23 cellular contexts compared by ENCODE assay signal in the genomic region with DNA sequence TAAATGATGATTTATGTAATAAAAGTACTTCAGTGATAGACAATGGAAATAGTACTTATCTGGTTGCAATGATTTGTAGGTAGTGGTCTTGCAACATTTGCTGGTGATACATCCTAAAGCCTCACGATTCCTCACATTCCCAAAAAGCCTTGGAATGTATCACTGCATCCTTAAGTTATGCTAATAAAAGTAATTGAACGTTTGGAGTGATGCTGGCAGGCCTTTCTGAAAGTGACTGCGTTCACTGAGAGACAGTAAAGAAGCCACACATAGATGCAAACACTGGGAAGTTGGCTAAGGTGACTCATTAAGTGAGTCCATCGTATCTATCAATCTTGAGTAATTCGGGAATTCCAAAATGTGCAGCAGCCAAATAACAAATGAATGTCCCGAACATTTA.
A peak's percentile ranks its signal among the peaks of the same experiment; 100 is the strongest.
DNase-seq lines count a peak whose midpoint lies in the region; ATAC-seq, FAIRE-seq and TF ChIP-seq lines count a peak whose summit lies in the region.
"Had no signal": no experiment of that assay in that cellular context is flagged by ENCODE, and none has a peak within 500 bp of the region (broad histone marks: within the 10 kb centered on the region; RNA-seq: fewer than 3 reads in every experiment).

No MANE protein-coding gene starts in this region.

- H3K4me3 ChIP-seq in BJ (ENCODE audit: low read depth, low read length): no peak overlapping the region
- H3K4me3 ChIP-seq in stomach: no peak overlapping the region
- H3K4me3 ChIP-seq: hepatocyte, Peyer's patch had no signal

- H3K27ac ChIP-seq in stomach: no peak overlapping the region
- H3K27ac ChIP-seq: hepatocyte, Peyer's patch had no signal

- ATAC-seq in memory B cell (ENCODE audit: low read depth): no peak

- no peak for TF ChIP-seq CTCF in BJ (IDR thresholded peaks at IDR 0.05; ENCODE audit: insufficient read depth, low read depth, low read length)
- TF ChIP-seq CTCF in stomach (IDR thresholded peaks at IDR 0.05): no peak

- DNase-seq in BJ (ENCODE audit: low read depth) (peak; percentile 93), HS-27A (ENCODE audit: low read depth) (peak; percentile 65), astrocyte of the hippocampus (ENCODE audit: low read depth, low spot score) (peak; percentile 27), memory B cell (ENCODE audit: low spot score in 2 of 2) (no peak), GM12892 (ENCODE audit: insufficient read length) (no peak), RKO (ENCODE audit: low spot score) (no peak), stomach (no peak)
- no peak for DNase-seq in activated CD4-positive, alpha-beta T cell treated with anti-CD3 and anti-CD28 coated beads for 4 hours
- DNase-seq: activated CD4-positive, alpha-beta T cell treated with anti-CD3 and anti-CD28 coated beads, Interleukin-2, amount 50 U/mL, for 48 hours; activated effector memory CD4-positive, alpha-beta T cell treated with anti-CD3 and anti-CD28 coated beads, Interleukin-2, amount 50 U/mL, for 16 hours; activated T-cell treated with anti-CD3 and anti-CD28 coated beads for 4 hours; CD4-positive, alpha-beta memory T cell; NCI-H1092; NCI-H1930; NK-92 treated with Interleukin-12 subunit alpha and Interleukin-12 subunit beta, amount 100 ng/mL, for 24 hours; Peyer's patch had no signal

- H3K27me3 ChIP-seq in BJ (ENCODE audit: control insufficient read depth, insufficient read depth, low read length): no peaks in the 10 kb centered on the region
- no peaks in the 10 kb centered on the region for H3K27me3 ChIP-seq in stomach
- H3K27me3 ChIP-seq: hepatocyte, Peyer's patch had no signal

- no peaks in the 10 kb centered on the region for H3K9me3 Mint-ChIP-seq in memory B cell
- H3K9me3 Mint-ChIP-seq: CD4-positive, alpha-beta memory T cell; dendritic cell treated with granulocyte-macrophage colony-stimulating factor and Interleukin-4, amounts not matched to agents 40 ng/mL and 50 ng/mL, for 4 days; neural crest cell; T-helper 2 cell treated with Interferon-gamma antibody and Interleukin-4, amounts not matched to agents 5 μg/mL and 100 μg/mL, for 36 hours had no signal

- no peak for FAIRE-seq in GM12892 (lab: Jason Lieb, UNC)
- FAIRE-seq: bronchial epithelial cell, endometrium, GM12891 had no signal

- no peaks in the 10 kb centered on the region for H3K36me3 ChIP-seq in BJ (ENCODE audit: control insufficient read depth, insufficient read depth, low read length)
- H3K36me3 ChIP-seq in stomach: no peaks in the 10 kb centered on the region
- H3K36me3 ChIP-seq: Peyer's patch had no signal

- intact Hi-C loops in stomach (cut with DNase I; ENCODE audit: low total_unique reads): no loop called here

- POLR2A ChIA-PET in BJ (lab: Charles Lee): interaction anchor here (0.6 kb wide), 1 partner anchor 1852 kb away, joined by 4 read pairs; no protein-coding TSS in a partner anchor

- no peaks in the 10 kb centered on the region for H3K27me3 Mint-ChIP-seq in memory B cell
- H3K27me3 Mint-ChIP-seq: CD4-positive, alpha-beta memory T cell; dendritic cell treated with granulocyte-macrophage colony-stimulating factor and Interleukin-4, amounts not matched to agents 40 ng/mL and 50 ng/mL, for 4 days had no signal

- H3K4me1 Mint-ChIP-seq in memory B cell: peaks cover 2% of the 10 kb centered on the region

- H3K9me3 ChIP-seq in stomach: no peaks in the 10 kb centered on the region
- H3K9me3 ChIP-seq: Peyer's patch had no signal

- TF ChIP-seq POLR2A in GM12892 (IDR thresholded peaks at IDR 0.05; ENCODE audit: low read depth, low read length): no peak
- TF ChIP-seq POLR2A in stomach (IDR thresholded peaks at IDR 0.05): no peak

- 84 to 88% (median 86%) methylated on average over 6 of the region's 6 CpGs for WGBS in stomach, 5 donors

- peaks cover 0 to 21% (median 0%) of the 10 kb centered on the region in 4 donors for H3K4me1 ChIP-seq in stomach
- H3K4me1 ChIP-seq: Peyer's patch had no signal

- CTCF ChIA-PET in BJ (lab: Yijun Ruan, JAX): no interaction called here

- no peak for TF ChIP-seq EP300 in stomach (IDR thresholded peaks at IDR 0.05)

- peak overlapping the region; percentile 28 for H3K27ac Mint-ChIP-seq in memory B cell
- H3K27ac Mint-ChIP-seq: CD4-positive, alpha-beta memory T cell; dendritic cell treated with granulocyte-macrophage colony-stimulating factor and Interleukin-4, amounts not matched to agents 40 ng/mL and 50 ng/mL, for 4 days; T-helper 2 cell treated with Interferon-gamma antibody and Interleukin-4, amounts not matched to agents 5 μg/mL and 100 μg/mL, for 36 hours had no signal

- H3K4me3 Mint-ChIP-seq in memory B cell: no peak overlapping the region
- H3K4me3 Mint-ChIP-seq: CD4-positive, alpha-beta memory T cell; dendritic cell treated with granulocyte-macrophage colony-stimulating factor and Interleukin-4, amounts not matched to agents 40 ng/mL and 50 ng/mL, for 4 days; neural crest cell; T-helper 2 cell treated with Interferon-gamma antibody and Interleukin-4, amounts not matched to agents 5 μg/mL and 100 μg/mL, for 36 hours had no signal

- H3K36me3 Mint-ChIP-seq in memory B cell: peaks cover 13% of the 10 kb centered on the region

Comparison
In these comparisons a context has a peak if more than half of its experiments do, and no peak if none do; other contexts are left out.
1. DNase-seq: peak in BJ (single experiment), HS-27A (single experiment) and astrocyte of the hippocampus (single experiment); none in memory B cell (0 of 2), GM12892 (single experiment), RKO (single experiment), activated CD4-positive, alpha-beta T cell treated with anti-CD3 and anti-CD28 coated beads for 4 hours (0 of 2) and stomach (single experiment).